In genomic region chr16:7614022-7614795, GRCh38 we compare ENCODE assay signal across 19 cellular contexts.
"Had no signal": no experiment of that assay in that cellular context is flagged by ENCODE, and none has a peak within 500 bp of the region (broad histone marks: within the 10 kb centered on the region; RNA-seq: fewer than 3 reads in every experiment).

No MANE protein-coding gene starts in this region.

- H3K27ac ChIP-seq: heart left ventricle, pancreas, sigmoid colon, skin epidermis, stomach, thoracic aorta, transverse colon had no signal

- ATAC-seq: esophagus mucosa; left ventricle myocardium superior; natural killer cell treated with Interleukin-12 subunit alpha and Interleukin-12 subunit beta and Interleukin-15 and Interleukin-18, amount 100 ng/mL, for 72 hours; pancreas had no signal

- DNase-seq: cerebellar nuclear complex; heart left ventricle; hippocampal formation; left ventricle myocardium superior; mesenchymal stem cell; midbrain; occipital lobe; pancreas; retina; sigmoid colon; stimulated activated CD4-positive, alpha-beta T cell treated with anti-CD3 and anti-CD28 coated beads, Interleukin-2, amount 100 ng/mL, for 24 hours; stimulated activated naive CD4-positive, alpha-beta T cell; stomach; substantia nigra; transverse colon had no signal
